8 cellular contexts compared by ENCODE assay signal in the genomic region with DNA sequence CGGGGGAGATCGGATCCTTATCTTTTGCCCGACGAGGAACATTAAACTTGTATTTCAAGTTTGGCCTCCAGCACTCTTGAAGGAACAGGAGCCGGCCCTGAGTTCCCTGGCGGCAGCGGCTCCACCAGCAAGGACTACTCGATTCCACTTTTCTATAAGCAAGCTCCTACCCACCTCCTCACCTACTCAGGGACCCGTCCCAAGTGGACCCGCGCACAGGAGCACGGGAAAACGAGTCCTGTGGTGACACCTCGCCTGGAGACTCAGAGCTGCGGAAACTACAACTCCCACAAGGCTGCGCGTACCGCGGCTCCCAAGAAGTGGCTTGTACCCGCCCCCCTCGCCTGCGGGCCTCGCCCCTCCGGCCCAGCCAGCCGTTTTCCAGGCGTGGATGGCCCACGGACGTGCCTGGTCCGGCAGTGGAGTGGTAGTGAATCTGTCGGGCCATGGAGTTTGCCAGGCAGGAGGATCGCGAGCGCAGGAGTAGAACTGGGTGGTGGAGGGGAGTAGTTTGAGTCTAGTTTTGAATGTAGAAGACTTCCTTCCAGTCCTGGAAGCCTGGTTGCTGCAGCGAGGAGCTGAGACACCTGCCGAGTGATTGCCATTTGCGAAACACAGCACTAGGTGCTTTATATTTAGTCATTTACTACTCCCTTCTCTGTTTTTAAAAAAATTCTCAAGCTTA. TPM values are rescaled to one million over a fixed set of nuclear protein-coding genes. Genes with fewer than 3 reads are reported as not detected.
A peak's percentile ranks its signal among the peaks of the same experiment; 100 is the strongest.
DNase-seq lines count a peak whose midpoint lies in the region; ATAC-seq and TF ChIP-seq lines count a peak whose summit lies in the region.

A gene (minus strand): TSS at position 206 of the 685 bp plus-strand sequence. CDS start 476 bp downstream, outside the sequence.

- no peak for TF ChIP-seq CTCF in BE2C (IDR thresholded peaks at IDR 0.05; ENCODE audit: low read depth, low read length)

- H3K4me3 ChIP-seq in BE2C (ENCODE audit: low read depth, low read length) = peak within 1 kb of the TSS; percentile 90

- H3K9me3 ChIP-seq in BE2C = no peaks in the 10 kb centered on the region

- peak within 1 kb of the TSS; percentile 85 for H3K27ac Mint-ChIP-seq in activated CD4-positive, alpha-beta T cell treated with anti-CD3 and anti-CD28 coated beads, Interleukin-2, amount 10 ng/mL, durations not matched to agents 7 days and 5 days

- H3K4me1 Mint-ChIP-seq in activated CD4-positive, alpha-beta T cell treated with anti-CD3 and anti-CD28 coated beads, Interleukin-2, amount 10 ng/mL, durations not matched to agents 7 days and 5 days = peaks cover 27% of the 10 kb centered on the region

- H3K27me3 ChIP-seq in BE2C = no peaks in the 10 kb centered on the region; the same call in 1 of the 2 replicates

- CTCF ChIA-PET in activated CD4-positive, alpha-beta T cell treated with anti-CD3 and anti-CD28 coated beads, Interleukin-2, amount 10 ng/mL, durations not matched to agents 7 days and 5 days (lab: Charles Lee) = interaction anchor here (0.8 to 1.1 kb wide), 2 partner anchors 10 to 120 kb away, joined by 3 to 4 read pairs; no protein-coding TSS in a partner anchor

- POLR2A ChIA-PET in activated CD4-positive, alpha-beta T cell treated with anti-CD3 and anti-CD28 coated beads, Interleukin-2, amount 10 ng/mL, durations not matched to agents 7 days and 5 days (lab: Charles Lee) = no interaction called here

- H3K36me3 Mint-ChIP-seq in activated CD4-positive, alpha-beta T cell treated with anti-CD3 and anti-CD28 coated beads, Interleukin-2, amount 10 ng/mL, durations not matched to agents 7 days and 5 days (ENCODE audit: low read depth) = no peaks in the 10 kb centered on the region

- ATAC-seq in HG03457 (IDR thresholded peaks at IDR 0.05; ENCODE audit: unreplicated experiment) = peak; percentile 91

- H3K9me3 Mint-ChIP-seq in activated CD4-positive, alpha-beta T cell treated with anti-CD3 and anti-CD28 coated beads, Interleukin-2, amount 10 ng/mL, durations not matched to agents 7 days and 5 days = no peaks in the 10 kb centered on the region

- no peaks in the 10 kb centered on the region for H3K36me3 ChIP-seq in BE2C

- peaks cover 21% of the 10 kb centered on the region for H3K27me3 Mint-ChIP-seq in activated CD4-positive, alpha-beta T cell treated with anti-CD3 and anti-CD28 coated beads, Interleukin-2, amount 10 ng/mL, durations not matched to agents 7 days and 5 days

- no peaks in the 10 kb centered on the region for H3K4me1 ChIP-seq in BE2C

- peak within 1 kb of the TSS; percentile 88 for H3K4me3 Mint-ChIP-seq in activated CD4-positive, alpha-beta T cell treated with anti-CD3 and anti-CD28 coated beads, Interleukin-2, amount 10 ng/mL, durations not matched to agents 7 days and 5 days

- DNase-seq in BE2C = peak; percentile 92
- DNase-seq in GM19240 (ENCODE audit: insufficient read length, low spot score) = peak; percentile 78
- peak; percentile 84 to 95 for DNase-seq in NCI-H524 (lab: John Stamatoyannopoulos, UW)
- DNase-seq in activated CD4-positive, alpha-beta T cell treated with anti-CD3 and anti-CD28 coated beads, Interleukin-2, amount 10 ng/mL, durations not matched to agents 7 days and 5 days = peak; percentile 93
- peak; percentile 93 for DNase-seq in dedifferentiated amniotic fluid mesenchymal stem cell (ENCODE audit: extremely low spot score)
- peak; percentile 99 for DNase-seq in left kidney (ENCODE audit: low read depth, low spot score)
- peak; percentile 91 for DNase-seq in stimulated activated CD4-positive, alpha-beta T cell treated with anti-CD3 and anti-CD28 coated beads, Interleukin-1b, Interleukin-23, amount 100 ng/mL, for 48 hours

RNA-seq across cellular contexts. Expression of the gene that starts here (rescaled TPM):
- polyA plus RNA-seq in BE2C (2012; ENCODE audit: insufficient read depth, insufficient read length, low read depth) = 1.2 TPM
- 10 to 100 TPM; 10.5 to 10.8 TPM for total RNA-seq in activated CD4-positive, alpha-beta T cell treated with anti-CD3 and anti-CD28 coated beads, Interleukin-2, amount 10 ng/mL, durations not matched to agents 7 days and 5 days

Comparison
In these comparisons a context has a peak if more than half of its experiments do, and no peak if none do; other contexts are left out.
1. Peak in every context shown above with its lines: DNase-seq, ATAC-seq and H3K4me3 ChIP-seq.